ENCODE assay signal across 1 cellular context in genomic region chr5:177495243-177496060, GRCh38.
TF ChIP-seq lines count a peak whose summit lies in the region.

No MANE protein-coding gene starts in this region.

TF ChIP-seq in K562, 482 proteins besides CTCF, POLR2A, EP300 and RAD21 (continued from another document):
- TF ChIP-seq ZNF175 (CRISPR knock-in tag; IDR thresholded peaks at IDR 0.05; ENCODE audit: low read depth) (0 out of 2 replicates have a peak, but pooled peaks have one; percentile 49), CCAR2 (IDR thresholded peaks at IDR 0.05; ENCODE audit: low read depth, low read length) (no peak), MAFF (IDR thresholded peaks at IDR 0.05; ENCODE audit: low read length) (no peak), E2F1 (CRISPR knock-in tag; IDR thresholded peaks at IDR 0.05) (no peak), WHSC1 (IDR thresholded peaks at IDR 0.05; ENCODE audit: low read length) (no peak), ETV5 (CRISPR knock-in tag; IDR thresholded peaks at IDR 0.05; ENCODE audit: low read depth) (no peak), CHD1 (IDR thresholded peaks at IDR 0.05; ENCODE audit: low read length) (peak; percentile 51), PTTG1 (tag; IDR thresholded peaks at IDR 0.05; ENCODE audit: low read depth) (no peak), ZEB2 (IDR thresholded peaks at IDR 0.05) (no peak), PRMT5 (CRISPR knock-in tag; IDR thresholded peaks at IDR 0.05) (no peak), TSC22D4 (tag; IDR thresholded peaks at IDR 0.05) (no peak), HES1 (IDR thresholded peaks at IDR 0.05; ENCODE audit: low read depth) (no peak), ZKSCAN8 (CRISPR knock-in tag; IDR thresholded peaks at IDR 0.05) (no peak), POLR2G (IDR thresholded peaks at IDR 0.05; ENCODE audit: low read depth, low read length) (peak; percentile 74)
